ENCODE assay signal across 13 cellular contexts in the genomic region with DNA sequence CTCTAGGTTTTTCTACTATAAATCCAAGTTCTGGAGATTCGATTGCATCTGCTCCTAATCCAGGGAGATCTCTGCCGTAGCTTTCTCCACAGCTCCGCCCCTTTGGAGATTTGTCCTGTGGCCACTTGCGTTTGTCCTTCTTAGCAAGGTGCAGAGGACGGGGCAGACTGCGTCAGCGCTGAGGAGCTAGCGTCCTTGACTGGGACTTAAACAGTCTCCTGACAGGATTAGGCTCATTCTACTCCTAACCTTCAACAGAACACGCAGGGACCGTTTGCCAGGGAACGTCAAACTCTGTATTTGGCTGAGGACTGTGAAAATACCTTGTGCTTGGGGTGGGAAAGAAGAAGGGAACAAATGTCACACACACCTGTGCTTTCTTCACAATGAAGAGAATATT. TPM values are rescaled to one million over a fixed set of nuclear protein-coding genes. Genes with fewer than 3 reads are reported as not detected.
DNase-seq lines count a peak whose midpoint lies in the region; ATAC-seq and TF ChIP-seq lines count a peak whose summit lies in the region.
"Had no signal": no experiment of that assay in that cellular context is flagged by ENCODE, and none has a peak within 500 bp of the region (broad histone marks: within the 10 kb centered on the region; RNA-seq: fewer than 3 reads in every experiment).

No MANE protein-coding gene starts in this region.

- H3K27me3 ChIP-seq in liver (ENCODE audit: control insufficient read depth in 4 of 4, insufficient read depth in 4 of 4, low read length in 3 of 4) (no peaks in the 10 kb centered on the region), gastrocnemius medialis (no peaks in the 10 kb centered on the region)

- DNase-seq in HFFc6 (no peak), coronary artery (ENCODE audit: low spot score) (no peak), gastrocnemius medialis (no peak), NCI-H345 (lab: John Stamatoyannopoulos, UW) (no peak)
- DNase-seq in stimulated activated CD4-positive, alpha-beta T cell treated with anti-CD3 and anti-CD28 coated beads, Interleukin-2, amount 100 ng/mL, for 24 hours, result no peak
- DNase-seq: C1 segment of cervical spinal cord; NCI-H1436 treated with DMSO at 0.1 percent for 48 hours; stimulated activated CD8-positive, alpha-beta memory T cell treated with anti-CD3 and anti-CD28 coated beads, Interleukin-4, amount 100 ng/mL, for 48 hours had no signal

- in situ Hi-C loops in gastrocnemius medialis (cut with MboI; ENCODE audit: low sequenced_read_pairs in 4 of 4), result no loop called here

- H3K4me3 ChIP-seq in coronary artery (peak overlapping the region; percentile 61), liver (ENCODE audit: low read depth in 1 of 3, low read length in 3 of 3) (peak overlapping the region in 2 of 3 donors; percentile 15 to 36), gastrocnemius medialis (peak overlapping the region in 3 of 4 donors; percentile 15 to 37 (median 34))

- no peak for ATAC-seq in gastrocnemius medialis
- ATAC-seq in HG03159 (IDR thresholded peaks at IDR 0.05; ENCODE audit: unreplicated experiment), result no peak
- ATAC-seq in HG03520 (IDR thresholded peaks at IDR 0.05; ENCODE audit: unreplicated experiment), result no peak
- ATAC-seq: activated T-helper 17 cell treated with anti-CD3 and anti-CD28 coated beads, Interleukin-2, amount 50 U/mL, for 72 hours had no signal

- H3K4me3 Mint-ChIP-seq in HFFc6, result peak overlapping the region; percentile 61; the same call in 1 of the 2 replicates
- H3K4me3 Mint-ChIP-seq: activated T-helper 17 cell treated with anti-CD3 and anti-CD28 coated beads, Interleukin-2, amount 50 U/mL, for 72 hours had no signal

- H3K36me3 ChIP-seq in liver (ENCODE audit: control insufficient read depth in 4 of 4, insufficient read depth in 3 of 4, low read depth in 1 of 4, low read length in 3 of 4) (peaks cover 0 to 2% (median 0%) of the 10 kb centered on the region in 4 donors), gastrocnemius medialis (no peaks in the 10 kb centered on the region)

- no peaks in the 10 kb centered on the region; the same call in 1 of the 2 replicates for H3K27me3 Mint-ChIP-seq in HFFc6 (ENCODE audit: insufficient read depth)

- H3K27ac Mint-ChIP-seq in HFFc6, result no peak overlapping the region
- H3K27ac Mint-ChIP-seq: activated T-helper 17 cell treated with anti-CD3 and anti-CD28 coated beads, Interleukin-2, amount 50 U/mL, for 72 hours had no signal

- TF ChIP-seq CTCF in HFFc6 (IDR thresholded peaks at IDR 0.05) (no peak), coronary artery (IDR thresholded peaks at IDR 0.05) (no peak), liver (IDR thresholded peaks at IDR 0.05; ENCODE audit: low read depth, low read length, missing input control) (no peak), gastrocnemius medialis (IDR thresholded peaks at IDR 0.05 in 4 of 5, conservative IDR thresholded peaks at IDR 0.05 in 1 of 5) (no peak)

- H3K9ac ChIP-seq in liver (ENCODE audit: low read depth in 1 of 2, low read length in 2 of 2), result peak overlapping the region; percentile 35 to 82

- H3K4me1 ChIP-seq in liver (ENCODE audit: control insufficient read depth in 4 of 4, insufficient read depth in 4 of 4, low read length in 3 of 4) (peaks cover 0 to 39% (median 8%) of the 10 kb centered on the region in 4 donors), gastrocnemius medialis (no peaks in the 10 kb centered on the region)

- no peaks in the 10 kb centered on the region for H3K36me3 Mint-ChIP-seq in HFFc6 (ENCODE audit: low read depth)

- intact Hi-C loops in gastrocnemius medialis (cut with DNase I; ENCODE audit: low total_unique reads), result no loop called here

- H3K9me3 ChIP-seq in liver (ENCODE audit: control insufficient read depth in 4 of 4, low read length in 3 of 4) (no peaks in the 10 kb centered on the region), gastrocnemius medialis (no peaks in the 10 kb centered on the region)

- peaks cover 48% of the 10 kb centered on the region for H3K4me1 Mint-ChIP-seq in HFFc6 (ENCODE audit: low read depth)
- H3K4me1 Mint-ChIP-seq: activated T-helper 17 cell treated with anti-CD3 and anti-CD28 coated beads, Interleukin-2, amount 50 U/mL, for 72 hours had no signal

- WGBS in liver, result 30% methylated on average over 11 of the region's 11 CpGs

- peak in 1 of 2 donors; percentile 17 for TF ChIP-seq RAD21 in liver (IDR thresholded peaks at IDR 0.05)

- no peaks in the 10 kb centered on the region for H3K9me3 Mint-ChIP-seq in HFFc6

- H3K27ac ChIP-seq in coronary artery, result peak overlapping the region; percentile 86 to 87
- peak overlapping the region; percentile 83 to 95 for H3K27ac ChIP-seq in liver (ENCODE audit: low read depth in 1 of 2, low read length in 2 of 2)
- peak overlapping the region; percentile 57 to 67 (median 58) for H3K27ac ChIP-seq in gastrocnemius medialis
- H3K27ac ChIP-seq: HL-60 had no signal

- TF ChIP-seq POLR2A in gastrocnemius medialis (IDR thresholded peaks at IDR 0.05), result peak in 1 of 2 donors; percentile 24

TF ChIP-seq in liver, 16 proteins besides CTCF, POLR2A, EP300 and RAD21:
- TF ChIP-seq RXRA (IDR thresholded peaks at IDR 0.05) (peak; percentile 40 to 55), HNF4G (IDR thresholded peaks at IDR 0.05) (no peak), EGR1 (IDR thresholded peaks at IDR 0.05; ENCODE audit: low read depth in 2 of 2) (no peak), GABPA (IDR thresholded peaks at IDR 0.05 in 1 of 2, conservative IDR thresholded peaks at IDR 0.05 in 1 of 2) (no peak), NR2F2 (IDR thresholded peaks at IDR 0.05) (no peak), FOXA2 (IDR thresholded peaks at IDR 0.05) (no peak), SP1 (IDR thresholded peaks at IDR 0.05) (peak; percentile 17), JUND (IDR thresholded peaks at IDR 0.05) (peak in 1 of 2 donors; percentile 7), HNF4A (conservative IDR thresholded peaks at IDR 0.05) (peak; percentile 43 to 65), TAF1 (conservative IDR thresholded peaks at IDR 0.05) (peak; percentile 80), FOXA1 (IDR thresholded peaks at IDR 0.05) (no peak), YY1 (IDR thresholded peaks at IDR 0.05) (no peak)
- TF ChIP-seq, protein P1, sequence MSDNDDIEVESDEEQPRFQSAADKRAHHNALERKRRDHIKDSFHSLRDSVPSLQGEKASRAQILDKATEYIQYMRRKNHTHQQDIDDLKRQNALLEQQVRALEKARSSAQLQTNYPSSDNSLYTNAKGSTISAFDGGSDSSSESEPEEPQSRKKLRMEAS (IDR thresholded peaks at IDR 0.05), result peak; percentile 5
- TF ChIP-seq, protein P2, sequence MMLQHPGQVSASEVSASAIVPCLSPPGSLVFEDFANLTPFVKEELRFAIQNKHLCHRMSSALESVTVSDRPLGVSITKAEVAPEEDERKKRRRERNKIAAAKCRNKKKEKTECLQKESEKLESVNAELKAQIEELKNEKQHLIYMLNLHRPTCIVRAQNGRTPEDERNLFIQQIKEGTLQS (IDR thresholded peaks at IDR 0.05), result no peak
- TF ChIP-seq, protein P3, sequence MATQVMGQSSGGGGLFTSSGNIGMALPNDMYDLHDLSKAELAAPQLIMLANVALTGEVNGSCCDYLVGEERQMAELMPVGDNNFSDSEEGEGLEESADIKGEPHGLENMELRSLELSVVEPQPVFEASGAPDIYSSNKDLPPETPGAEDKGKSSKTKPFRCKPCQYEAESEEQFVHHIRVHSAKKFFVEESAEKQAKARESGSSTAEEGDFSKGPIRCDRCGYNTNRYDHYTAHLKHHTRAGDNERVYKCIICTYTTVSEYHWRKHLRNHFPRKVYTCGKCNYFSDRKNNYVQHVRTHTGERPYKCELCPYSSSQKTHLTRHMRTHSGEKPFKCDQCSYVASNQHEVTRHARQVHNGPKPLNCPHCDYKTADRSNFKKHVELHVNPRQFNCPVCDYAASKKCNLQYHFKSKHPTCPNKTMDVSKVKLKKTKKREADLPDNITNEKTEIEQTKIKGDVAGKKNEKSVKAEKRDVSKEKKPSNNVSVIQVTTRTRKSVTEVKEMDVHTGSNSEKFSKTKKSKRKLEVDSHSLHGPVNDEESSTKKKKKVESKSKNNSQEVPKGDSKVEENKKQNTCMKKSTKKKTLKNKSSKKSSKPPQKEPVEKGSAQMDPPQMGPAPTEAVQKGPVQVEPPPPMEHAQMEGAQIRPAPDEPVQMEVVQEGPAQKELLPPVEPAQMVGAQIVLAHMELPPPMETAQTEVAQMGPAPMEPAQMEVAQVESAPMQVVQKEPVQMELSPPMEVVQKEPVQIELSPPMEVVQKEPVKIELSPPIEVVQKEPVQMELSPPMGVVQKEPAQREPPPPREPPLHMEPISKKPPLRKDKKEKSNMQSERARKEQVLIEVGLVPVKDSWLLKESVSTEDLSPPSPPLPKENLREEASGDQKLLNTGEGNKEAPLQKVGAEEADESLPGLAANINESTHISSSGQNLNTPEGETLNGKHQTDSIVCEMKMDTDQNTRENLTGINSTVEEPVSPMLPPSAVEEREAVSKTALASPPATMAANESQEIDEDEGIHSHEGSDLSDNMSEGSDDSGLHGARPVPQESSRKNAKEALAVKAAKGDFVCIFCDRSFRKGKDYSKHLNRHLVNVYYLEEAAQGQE (IDR thresholded peaks at IDR 0.05), result peak; percentile 53
- TF ChIP-seq, protein P4, sequence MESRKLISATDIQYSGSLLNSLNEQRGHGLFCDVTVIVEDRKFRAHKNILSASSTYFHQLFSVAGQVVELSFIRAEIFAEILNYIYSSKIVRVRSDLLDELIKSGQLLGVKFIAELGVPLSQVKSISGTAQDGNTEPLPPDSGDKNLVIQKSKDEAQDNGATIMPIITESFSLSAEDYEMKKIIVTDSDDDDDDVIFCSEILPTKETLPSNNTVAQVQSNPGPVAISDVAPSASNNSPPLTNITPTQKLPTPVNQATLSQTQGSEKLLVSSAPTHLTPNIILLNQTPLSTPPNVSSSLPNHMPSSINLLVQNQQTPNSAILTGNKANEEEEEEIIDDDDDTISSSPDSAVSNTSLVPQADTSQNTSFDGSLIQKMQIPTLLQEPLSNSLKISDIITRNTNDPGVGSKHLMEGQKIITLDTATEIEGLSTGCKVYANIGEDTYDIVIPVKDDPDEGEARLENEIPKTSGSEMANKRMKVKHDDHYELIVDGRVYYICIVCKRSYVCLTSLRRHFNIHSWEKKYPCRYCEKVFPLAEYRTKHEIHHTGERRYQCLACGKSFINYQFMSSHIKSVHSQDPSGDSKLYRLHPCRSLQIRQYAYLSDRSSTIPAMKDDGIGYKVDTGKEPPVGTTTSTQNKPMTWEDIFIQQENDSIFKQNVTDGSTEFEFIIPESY (IDR thresholded peaks at IDR 0.05), result no peak
TF ChIP-seq in liver: peak in this region for 7.

RNA-seq across cellular contexts. Expression of a gene that starts 38.6 kb away (rescaled TPM):
- 1 to 10 TPM in 2 of 6 experiments, under 1 TPM in 4; 0.48 to 3.6 (median 0.72) TPM for total RNA-seq in HFFc6 (2021; fragmentation: NEBNext Ultra II Directional; extraction: Animal tissue kit (Norgen Biotek cat#: 25700))
- 10 to 100 TPM; 23.3 to 73.9 TPM for total RNA-seq in liver
- 100 to 1,000 TPM in 1 of 2 donors, 10 to 100 TPM in 1; 45.4 to 136 TPM for polyA plus RNA-seq in liver
- 10 to 100 TPM; 15.3 to 64.5 (median 17.4) TPM for total RNA-seq in gastrocnemius medialis
- total RNA-seq: activated T-helper 17 cell treated with anti-CD3 and anti-CD28 coated beads, Interleukin-2, amount 50 U/mL, for 72 hours had no signal
